Comparison of ENCODE assay signal across 12 cellular contexts in the genomic region with DNA sequence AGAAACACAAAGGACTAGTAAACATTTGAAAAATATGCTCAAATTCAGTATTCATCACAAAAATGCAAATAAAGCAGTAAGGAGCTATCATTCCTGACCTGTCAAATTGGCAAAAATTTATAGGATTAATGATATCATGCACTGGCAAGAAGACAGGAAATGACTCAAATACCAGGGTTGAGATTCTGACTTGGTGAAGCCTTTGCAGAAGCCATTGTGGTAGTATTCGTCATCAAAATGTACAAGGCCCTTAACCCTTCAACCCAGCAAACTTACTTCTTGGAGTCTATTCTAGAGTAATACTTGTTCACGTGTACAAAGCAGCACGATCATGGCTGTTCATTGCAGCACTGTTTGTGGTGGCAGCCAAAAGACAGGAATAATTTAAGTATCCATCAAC.
DNase-seq lines count a peak whose midpoint lies in the region; ATAC-seq, FAIRE-seq and TF ChIP-seq lines count a peak whose summit lies in the region.
"Had no signal": no experiment of that assay in that cellular context is flagged by ENCODE, and none has a peak within 500 bp of the region (broad histone marks: within the 10 kb centered on the region; RNA-seq: fewer than 3 reads in every experiment).

No MANE protein-coding gene starts in this region.

- BruUV-seq in Panc1 (replicated peaks; lab: Mats Ljungman, UMichigan) = no TSS peak

- no peaks in the 10 kb centered on the region for H3K27me3 ChIP-seq in Panc1 (ENCODE audit: control insufficient read depth, insufficient read depth, low read length)
- no peaks in the 10 kb centered on the region for H3K27me3 ChIP-seq in testis

- no peaks in the 10 kb centered on the region for H3K9me3 ChIP-seq in Panc1 (ENCODE audit: control insufficient read depth, insufficient read depth, low read depth, low read length)
- H3K9me3 ChIP-seq in testis = no peaks in the 10 kb centered on the region

- peak; percentile 24 for DNase-seq in H54 (ENCODE audit: insufficient read length, low spot score)
- peak; percentile 50 for DNase-seq in Panc1 (ENCODE audit: low read depth, low spot score)
- peak; percentile 1 to 71 for DNase-seq in dermis microvascular lymphatic vessel endothelial cell (ENCODE audit: low read depth in 2 of 2)
- peak; percentile 72 for DNase-seq in renal cortical epithelial cell (ENCODE audit: low read depth)
- no peak for DNase-seq in GM19238 (ENCODE audit: insufficient read length, low spot score)
- DNase-seq in cardiac septum (ENCODE audit: low spot score) = no peak
- DNase-seq in testis = no peak
- DNase-seq: activated T-cell treated with anti-CD3 and anti-CD28 coated beads for 4 hours; stimulated activated CD4-positive, alpha-beta T cell treated with anti-CD3 and anti-CD28 coated beads, Interleukin-2, amount 100 ng/mL, for 48 hours; T1000 had no signal

- intact Hi-C loops in Panc1 (cut with micrococcal nuclease; ENCODE audit: unreplicated experiment) = no loop called here
- intact Hi-C loops in cardiac septum (cut with DNase I) = no loop called here
- intact Hi-C loops in testis (cut with DNase I; ENCODE audit: low total_unique reads) = no loop called here

- H3K4me1 ChIP-seq in Panc1 (ENCODE audit: control insufficient read depth, insufficient read depth, low read length) (0 out of 2 replicates have a peak, but pooled peaks cover 3% of the 10 kb centered on the region), testis (no peaks in the 10 kb centered on the region)

- TF ChIP-seq POLR2A in H54 (IDR thresholded peaks at IDR 0.05; ENCODE audit: low read depth, low read length) (no peak), testis (IDR thresholded peaks at IDR 0.05) (no peak)

- CTCF ChIA-PET in Panc1 (lab: Charles Lee) = no interaction called here

- no peak overlapping the region for H3K27ac ChIP-seq in Panc1 (ENCODE audit: low read length)
- no peak overlapping the region for H3K27ac ChIP-seq in testis
- H3K27ac ChIP-seq: coronary artery had no signal

- no peaks in the 10 kb centered on the region for H3K36me3 ChIP-seq in Panc1 (ENCODE audit: control insufficient read depth, insufficient read depth, low read length)
- no peaks in the 10 kb centered on the region for H3K36me3 ChIP-seq in testis (ENCODE audit: low read depth, missing control alignments)

- in situ Hi-C loops in Panc1 (cut with HindIII; ENCODE audit: low pct_unique_long_range_greater_than_20kb, low sequenced_read_pairs) = no loop called here

- FAIRE-seq in H54 (lab: Jason Lieb, UNC) = peak; percentile 89

- TF ChIP-seq CTCF in Panc1 (IDR thresholded peaks at IDR 0.05) (no peak), testis (IDR thresholded peaks at IDR 0.05) (no peak)

- ATAC-seq in Panc1 = no peak
- no peak for ATAC-seq in GM21737 (IDR thresholded peaks at IDR 0.05; ENCODE audit: unreplicated experiment)

- POLR2A ChIA-PET in Panc1 (lab: Charles Lee) = no interaction called here

- WGBS in testis, 2 donors = 93% methylated on average over 3 of the region's 3 CpGs

- no peak overlapping the region for H3K4me3 ChIP-seq in Panc1 (ENCODE audit: low read depth in 2 of 2, low read length in 2 of 2)
- no peak overlapping the region for H3K4me3 ChIP-seq in testis
- H3K4me3 ChIP-seq: coronary artery had no signal

Comparison
In these comparisons a context has a peak if more than half of its experiments do, and no peak if none do; other contexts are left out.
1. DNase-seq: peak in H54 (single experiment), Panc1 (single experiment), dermis microvascular lymphatic vessel endothelial cell (2 of 2) and renal cortical epithelial cell (single experiment); none in GM19238 (single experiment), cardiac septum (single experiment) and testis (single experiment).